1 cellular context compared by ENCODE assay signal in genomic region chr11:105298174-105298573, GRCh38.
TF ChIP-seq lines count a peak whose summit lies in the region.

No MANE protein-coding gene starts in this region.

TF ChIP-seq in IMR-90, 13 proteins besides CTCF, POLR2A, EP300 and RAD21:
- TF ChIP-seq BHLHE40 (IDR thresholded peaks at IDR 0.05; ENCODE audit: low read depth, low read length) (no peak), RFX5 (IDR thresholded peaks at IDR 0.05; ENCODE audit: low read depth, low read length) (no peak), MAZ (IDR thresholded peaks at IDR 0.05; ENCODE audit: borderline replicate concordance, low read depth, low read length) (no peak), NFE2L2 (IDR thresholded peaks at IDR 0.05; ENCODE audit: low read depth, low read length) (no peak), MXI1 (IDR thresholded peaks at IDR 0.05; ENCODE audit: borderline replicate concordance, low read depth, low read length) (no peak), RCOR1 (IDR thresholded peaks at IDR 0.05; ENCODE audit: insufficient replicate concordance, low read length) (no peak), FOS (IDR thresholded peaks at IDR 0.05; ENCODE audit: low read depth, low read length) (no peak), CEBPB (IDR thresholded peaks at IDR 0.05; ENCODE audit: low read depth, low read length) (no peak), MAFK (IDR thresholded peaks at IDR 0.05; ENCODE audit: low read depth, low read length) (no peak)
